Comparison of ENCODE assay signal across 9 cellular contexts in genomic region chr14:21040941-21041340, GRCh38. TPM values are rescaled to one million over a fixed set of nuclear protein-coding genes. Genes with fewer than 3 reads are reported as not detected.
"Had no signal": no experiment of that assay in that cellular context is flagged by ENCODE, and none has a peak within 500 bp of the region (broad histone marks: within the 10 kb centered on the region; RNA-seq: fewer than 3 reads in every experiment).

No MANE protein-coding gene starts in this region.

RNA-seq across cellular contexts. Expression of gene RNASE7, which starts 1.2 kb away (rescaled TPM):
- total RNA-seq: activated B cell treated with CpG ODN at 0.5 μM for 24 hours; activated CD4-positive, alpha-beta memory T cell treated with anti-CD3 and anti-CD28 coated beads for 36 hours; activated T-cell treated with anti-CD3 and anti-CD28 coated beads, Interleukin-2, amount 50 U/mL, for 4 hours; activated T-helper 1 cell treated with anti-CD3 and anti-CD28 coated beads, Interleukin-12 subunit alpha, Interleukin-12 subunit beta, Interleukin-2, Interleukin-4 antibody, amounts not matched to agents 30 ng/mL and 10 ng/mL and 1 ng/mL, durations not matched to agents 14 hours and 24 hours and 36 hours; astrocyte; NCI-H460; Right ventricle myocardium superior had no signal

RNA-seq across cellular contexts. Expression of gene RNASE13, which starts 6.3 kb away (rescaled TPM):
- total RNA-seq: activated B cell treated with CpG ODN at 0.5 μM for 24 hours; activated CD4-positive, alpha-beta memory T cell treated with anti-CD3 and anti-CD28 coated beads for 36 hours; activated T-cell treated with anti-CD3 and anti-CD28 coated beads, Interleukin-2, amount 50 U/mL, for 4 hours; activated T-helper 1 cell treated with anti-CD3 and anti-CD28 coated beads, Interleukin-12 subunit alpha, Interleukin-12 subunit beta, Interleukin-2, Interleukin-4 antibody, amounts not matched to agents 30 ng/mL and 10 ng/mL and 1 ng/mL, durations not matched to agents 14 hours and 24 hours and 36 hours; astrocyte; body of pancreas; bronchial epithelial cell; NCI-H460; Right ventricle myocardium superior had no signal

RNA-seq across cellular contexts. Expression of gene TPPP2, which starts 10.9 kb away (rescaled TPM):
- total RNA-seq: activated B cell treated with CpG ODN at 0.5 μM for 24 hours; activated CD4-positive, alpha-beta memory T cell treated with anti-CD3 and anti-CD28 coated beads for 36 hours; activated T-cell treated with anti-CD3 and anti-CD28 coated beads, Interleukin-2, amount 50 U/mL, for 4 hours; activated T-helper 1 cell treated with anti-CD3 and anti-CD28 coated beads, Interleukin-12 subunit alpha, Interleukin-12 subunit beta, Interleukin-2, Interleukin-4 antibody, amounts not matched to agents 30 ng/mL and 10 ng/mL and 1 ng/mL, durations not matched to agents 14 hours and 24 hours and 36 hours; astrocyte; bronchial epithelial cell; NCI-H460 had no signal

RNA-seq across cellular contexts. Expression of gene RNASE8, which starts 16.7 kb away (rescaled TPM):
- total RNA-seq: activated B cell treated with CpG ODN at 0.5 μM for 24 hours; activated CD4-positive, alpha-beta memory T cell treated with anti-CD3 and anti-CD28 coated beads for 36 hours; activated T-cell treated with anti-CD3 and anti-CD28 coated beads, Interleukin-2, amount 50 U/mL, for 4 hours; activated T-helper 1 cell treated with anti-CD3 and anti-CD28 coated beads, Interleukin-12 subunit alpha, Interleukin-12 subunit beta, Interleukin-2, Interleukin-4 antibody, amounts not matched to agents 30 ng/mL and 10 ng/mL and 1 ng/mL, durations not matched to agents 14 hours and 24 hours and 36 hours; astrocyte; body of pancreas; bronchial epithelial cell; NCI-H460; Right ventricle myocardium superior had no signal
